ENCODE assay signal across 26 cellular contexts in the genomic region with DNA sequence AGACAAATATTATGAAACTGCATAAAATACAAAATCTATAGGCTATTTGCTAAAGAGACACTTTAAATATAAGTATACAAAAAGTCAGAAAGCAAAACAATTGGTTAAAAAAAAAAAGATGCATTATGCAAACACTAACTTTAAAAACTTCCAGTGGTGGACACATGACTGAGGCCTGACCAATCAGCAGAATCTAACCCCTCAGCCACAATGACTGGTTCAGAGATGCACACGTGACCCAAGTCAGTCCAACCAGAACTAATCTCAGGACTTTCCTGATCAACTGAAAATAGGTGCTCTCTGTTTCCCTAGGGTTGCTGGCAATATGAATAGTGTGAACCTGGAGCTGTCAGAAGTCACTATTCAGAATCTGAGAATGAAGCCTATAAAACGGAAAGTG. TPM values are rescaled to one million over a fixed set of nuclear protein-coding genes. Genes with fewer than 3 reads are reported as not detected.
A peak's percentile ranks its signal among the peaks of the same experiment; 100 is the strongest.
DNase-seq lines count a peak whose midpoint lies in the region; ATAC-seq, FAIRE-seq and TF ChIP-seq lines count a peak whose summit lies in the region.
"Had no signal": no experiment of that assay in that cellular context is flagged by ENCODE, and none has a peak within 500 bp of the region (broad histone marks: within the 10 kb centered on the region; RNA-seq: fewer than 3 reads in every experiment).

No MANE protein-coding gene starts in this region.

- FAIRE-seq in A204.1 (lab: Jason Lieb, UNC), result peak; percentile 25
- no peak for FAIRE-seq in A549 (lab: Jason Lieb, UNC)
- FAIRE-seq: GM12878, GM12892, GM18507 had no signal

- no peak for TF ChIP-seq CTCF in A549 (IDR thresholded peaks at IDR 0.05)

- no peaks in the 10 kb centered on the region for H3K9me3 ChIP-seq in A549
- H3K9me3 ChIP-seq: BE2C, BLaER1 had no signal

- no peak for TF ChIP-seq RAD21 in A549 (conservative IDR thresholded peaks at IDR 0.05 in 1 of 2, IDR thresholded peaks at IDR 0.05 in 1 of 2)

- CTCF ChIA-PET in A549 (lab: Yijun Ruan, JAX), result no interaction called here

- no peak overlapping the region for H3K4me2 ChIP-seq in A549
- H3K4me2 ChIP-seq: BLaER1 had no signal

- POLR2A ChIA-PET in A549 (lab: Yijun Ruan, JAX), result no interaction called here

- 8% methylated on average over 2 of the region's 2 CpGs for WGBS in A549 (ENCODE audit: missing lambda C conversion rate)

- DNase-seq in A549 (ENCODE audit: low read depth in 1 of 2, low spot score in 1 of 2), result no peak
- peak; percentile 30 for DNase-seq in NAMALWA (ENCODE audit: low spot score)
- no peak for DNase-seq in NCI-H146 treated with DMSO at 0.1 percent for 48 hours (lab: John Stamatoyannopoulos, UW; ENCODE audit: unreplicated experiment)
- DNase-seq in NCI-H2171 treated with DMSO at 0.1 percent for 48 hours (lab: John Stamatoyannopoulos, UW), result no peak
- DNase-seq: 8988T; ACHN; BE2C; C1 segment of cervical spinal cord; CD4-positive, alpha-beta memory T cell; CD4-positive, CD25-positive, alpha-beta regulatory T cell; CD8-positive, alpha-beta memory T cell; COR-L47; DMS 273 treated with DMSO at 0.1 percent for 48 hours; DMS153; DMS53; DMS79; DND-41; EL; GDM1 had no signal

- no peak overlapping the region for H3K4me3 ChIP-seq in A549
- H3K4me3 ChIP-seq: BLaER1, GM12878 had no signal

- no peak overlapping the region for H3K27ac ChIP-seq in A549
- H3K27ac ChIP-seq: BLaER1 had no signal

- no peak for TF ChIP-seq EP300 in A549 (IDR thresholded peaks at IDR 0.05)

- ATAC-seq in A549 (no peak), HG02840 (IDR thresholded peaks at IDR 0.05; ENCODE audit: low FRiP score, unreplicated experiment) (no peak)
- ATAC-seq: GM12878 had no signal

- no peak for TF ChIP-seq POLR2A in A549 (IDR thresholded peaks at IDR 0.05; ENCODE audit: low read length)

- no peaks in the 10 kb centered on the region for H3K4me1 ChIP-seq in A549
- H3K4me1 ChIP-seq: BE2C, BLaER1 had no signal

TF ChIP-seq in A549, 52 proteins besides CTCF, POLR2A, EP300 and RAD21:
- peak; percentile 54; the same call in 1 of the 2 replicates for TF ChIP-seq USF2 (IDR thresholded peaks at IDR 0.05)
- TF ChIP-seq, protein P1, sequence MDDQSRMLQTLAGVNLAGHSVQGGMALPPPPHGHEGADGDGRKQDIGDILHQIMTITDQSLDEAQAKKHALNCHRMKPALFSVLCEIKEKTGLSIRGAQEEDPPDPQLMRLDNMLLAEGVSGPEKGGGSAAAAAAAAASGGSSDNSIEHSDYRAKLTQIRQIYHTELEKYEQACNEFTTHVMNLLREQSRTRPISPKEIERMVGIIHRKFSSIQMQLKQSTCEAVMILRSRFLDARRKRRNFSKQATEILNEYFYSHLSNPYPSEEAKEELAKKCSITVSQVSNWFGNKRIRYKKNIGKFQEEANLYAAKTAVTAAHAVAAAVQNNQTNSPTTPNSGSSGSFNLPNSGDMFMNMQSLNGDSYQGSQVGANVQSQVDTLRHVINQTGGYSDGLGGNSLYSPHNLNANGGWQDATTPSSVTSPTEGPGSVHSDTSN (IDR thresholded peaks at IDR 0.05), result no peak
TF ChIP-seq in A549: peak in this region for 1.

RNA-seq across cellular contexts. Expression of gene DNER, which starts 22.7 kb away (rescaled TPM):
- polyA plus RNA-seq in A549 (2011; rRNA removed) (0.34 and 0.45 TPM in 2 replicates), A549 (2017; fragmentation: RNase III; extraction: RNeasy Plus Mini Kit Qiagen cat#74134 plus additional on column Dnase treatment) (2.5 to 4.2 TPM (median 3.8 TPM) in 3 replicates)
- 0.36 and 0.40 TPM in 2 replicates for polyA plus RNA-seq in A549 (2012; cell fraction: cytosol; rRNA removed)
- polyA plus RNA-seq in A549 (2012; cell fraction: nucleus; rRNA removed), result 0.68 and 0.91 TPM in 2 replicates
- 0.73 and 0.74 TPM in 2 replicates for polyA minus RNA-seq in A549 (2011; rRNA and poly(A)+ RNA removed)
- polyA plus RNA-seq: AG04450; CD4-positive, alpha-beta memory T cell; CD8-positive, alpha-beta memory T cell had no signal
